Comparison of ENCODE assay signal across 22 cellular contexts in the genomic region with DNA sequence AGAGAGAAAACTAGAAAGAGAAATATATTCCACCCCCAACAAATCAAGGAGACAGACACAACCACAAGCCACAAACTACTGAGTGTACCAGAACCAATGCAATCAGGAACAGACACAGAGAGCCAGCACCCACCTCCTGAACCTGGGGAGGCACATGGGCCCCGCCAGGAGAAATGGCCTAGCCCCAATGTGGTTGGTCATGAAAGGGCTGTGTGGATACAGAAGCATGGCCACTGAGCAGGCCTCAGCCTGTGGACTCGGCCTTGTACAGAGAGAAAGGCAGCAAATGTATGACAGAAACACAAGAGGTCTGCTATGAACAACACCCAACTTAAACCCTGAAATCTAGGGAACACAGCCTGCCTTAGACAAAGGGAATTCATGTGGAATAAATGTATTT. TPM values are rescaled to one million over a fixed set of nuclear protein-coding genes. Genes with fewer than 3 reads are reported as not detected.
"Had no signal": no experiment of that assay in that cellular context is flagged by ENCODE, and none has a peak within 500 bp of the region (broad histone marks: within the 10 kb centered on the region; RNA-seq: fewer than 3 reads in every experiment).

No MANE protein-coding gene starts in this region.

- H3K4me3 ChIP-seq: ascending aorta had no signal

- H3K27ac ChIP-seq: ascending aorta had no signal

- ATAC-seq: activated CD8-positive, alpha-beta T cell treated with anti-CD3 and anti-CD28 coated beads for 36 hours; activated T-cell treated with anti-CD3 and anti-CD28 coated beads, Interleukin-2, amount 50 U/mL, for 72 hours; T-helper 17 cell had no signal

- H3K27me3 ChIP-seq: ascending aorta had no signal

- DNase-seq: activated B cell treated with CpG ODN at 0.5 μM for 24 hours; activated CD4-positive, alpha-beta T cell treated with anti-CD3 and anti-CD28 coated beads for 1 hour; activated CD8-positive, alpha-beta memory T cell treated with anti-CD3 and anti-CD28 coated beads, Interleukin-2, amount 50 U/mL, for 4 hours; activated CD8-positive, alpha-beta T cell treated with anti-CD3 and anti-CD28 coated beads for 36 hours; activated naive CD4-positive, alpha-beta T cell; activated T-cell treated with anti-CD3 and anti-CD28 coated beads, Interleukin-2, amount 50 U/mL, for 72 hours; IMR-90; KG1; NCI-H1092; NCI-H1417; NCI-H1930; NCI-H2171 treated with DMSO at 0.1 percent for 48 hours; NCI-H226; NCI-H526; NCI-H774; SIG-M5; T-helper 17 cell; T-helper 9 cell had no signal

- H3K36me3 ChIP-seq: ascending aorta had no signal

- H3K4me1 ChIP-seq: ascending aorta had no signal

RNA-seq across cellular contexts. Expression of a gene that starts 17.1 kb away (rescaled TPM):
- total RNA-seq: LHCN-M2, M059J, RPMI7951 had no signal
